In the genomic region with DNA sequence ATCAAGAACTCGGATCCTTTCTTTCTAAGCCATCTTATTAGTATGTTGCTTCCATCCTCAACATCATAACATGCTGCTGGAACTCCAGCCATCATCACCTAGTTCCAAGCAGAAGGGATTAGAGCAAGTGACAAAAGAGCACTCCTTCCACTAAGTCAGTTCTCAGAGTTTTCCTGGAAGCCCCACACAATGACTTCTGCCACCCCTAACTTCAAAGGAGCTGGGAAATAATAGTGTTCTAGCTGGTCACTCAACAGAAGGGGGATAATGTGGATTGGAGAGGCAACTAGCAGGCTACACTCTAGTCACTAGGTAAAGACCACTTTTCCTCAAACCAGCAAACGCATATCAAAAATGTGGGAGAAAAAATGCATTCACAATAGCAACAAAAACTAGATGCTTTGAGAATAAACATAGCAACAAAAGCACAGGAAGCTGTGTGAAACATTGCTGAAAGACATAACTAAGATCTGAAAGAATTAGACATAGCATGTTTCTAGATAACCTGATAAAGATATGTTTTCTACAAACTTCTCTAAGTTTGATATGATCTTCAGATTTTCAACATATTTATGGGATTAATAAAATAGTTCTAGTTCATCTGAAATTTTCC, we compare ENCODE assay signal across 15 cellular contexts. TPM values are rescaled to one million over a fixed set of nuclear protein-coding genes. Genes with fewer than 3 reads are reported as not detected.
DNase-seq lines count a peak whose midpoint lies in the region; ATAC-seq and FAIRE-seq lines count a peak whose summit lies in the region.
"Had no signal": no experiment of that assay in that cellular context is flagged by ENCODE, and none has a peak within 500 bp of the region (broad histone marks: within the 10 kb centered on the region; RNA-seq: fewer than 3 reads in every experiment).

No MANE protein-coding gene starts in this region.

- H3K4me3 Mint-ChIP-seq in activated naive CD8-positive, alpha-beta T cell treated with anti-CD3 and anti-CD28 coated beads, Interleukin-2, amount 10 ng/mL, durations not matched to agents 7 days and 5 days = no peak overlapping the region
- H3K4me3 Mint-ChIP-seq in activated naive CD8-positive, alpha-beta T cell treated with anti-CD3 and anti-CD28 coated beads for 36 hours = no peak overlapping the region
- peak overlapping the region in 1 of 3 donors; percentile 15 for H3K4me3 Mint-ChIP-seq in T-cell
- H3K4me3 Mint-ChIP-seq in activated T-helper 2 cell treated with anti-CD3 and anti-CD28 coated beads, Interferon-gamma antibody, Interleukin-2, Interleukin-4, amounts not matched to agents 10 μg/mL and 5 μg/mL and 100 μg/mL, durations not matched to agents 14 hours and 24 hours and 36 hours (ENCODE audit: low read depth) = no peak overlapping the region

- H3K4me1 Mint-ChIP-seq in activated naive CD8-positive, alpha-beta T cell treated with anti-CD3 and anti-CD28 coated beads, Interleukin-2, amount 10 ng/mL, durations not matched to agents 7 days and 5 days = peaks cover 3% of the 10 kb centered on the region
- peaks cover 11% of the 10 kb centered on the region for H3K4me1 Mint-ChIP-seq in activated naive CD8-positive, alpha-beta T cell treated with anti-CD3 and anti-CD28 coated beads for 36 hours
- H3K4me1 Mint-ChIP-seq in T-cell = peaks cover 30 to 39% (median 36%) of the 10 kb centered on the region in 3 donors
- H3K4me1 Mint-ChIP-seq in activated T-helper 2 cell treated with anti-CD3 and anti-CD28 coated beads, Interferon-gamma antibody, Interleukin-2, Interleukin-4, amounts not matched to agents 10 μg/mL and 5 μg/mL and 100 μg/mL, durations not matched to agents 14 hours and 24 hours and 36 hours (ENCODE audit: low read depth) = peaks cover 12% of the 10 kb centered on the region

- H3K27ac Mint-ChIP-seq in activated naive CD8-positive, alpha-beta T cell treated with anti-CD3 and anti-CD28 coated beads, Interleukin-2, amount 10 ng/mL, durations not matched to agents 7 days and 5 days = peak overlapping the region; percentile 40
- no peak overlapping the region for H3K27ac Mint-ChIP-seq in activated naive CD8-positive, alpha-beta T cell treated with anti-CD3 and anti-CD28 coated beads for 36 hours
- peak overlapping the region; percentile 77 to 88 for H3K27ac Mint-ChIP-seq in T-cell
- H3K27ac Mint-ChIP-seq in activated T-helper 2 cell treated with anti-CD3 and anti-CD28 coated beads, Interferon-gamma antibody, Interleukin-2, Interleukin-4, amounts not matched to agents 10 μg/mL and 5 μg/mL and 100 μg/mL, durations not matched to agents 14 hours and 24 hours and 36 hours = peak overlapping the region; percentile 21

- no peak for DNase-seq in activated naive CD8-positive, alpha-beta T cell treated with anti-CD3 and anti-CD28 coated beads, Interleukin-2, amount 10 ng/mL, durations not matched to agents 7 days and 5 days
- DNase-seq in activated naive CD8-positive, alpha-beta T cell treated with anti-CD3 and anti-CD28 coated beads for 36 hours = no peak
- no peak for DNase-seq in T-cell
- no peak for DNase-seq in activated T-helper 2 cell treated with anti-CD3 and anti-CD28 coated beads, Interferon-gamma antibody, Interleukin-2, Interleukin-4, amounts not matched to agents 10 μg/mL and 5 μg/mL and 100 μg/mL, durations not matched to agents 14 hours and 24 hours and 36 hours (ENCODE audit: low spot score)
- no peak for DNase-seq in COLO829 (ENCODE audit: low spot score)
- no peak for DNase-seq in NCI-H82 treated with DMSO at 0.1 percent for 48 hours (lab: John Stamatoyannopoulos, UW; ENCODE audit: unreplicated experiment)
- DNase-seq in urothelium cell line (ENCODE audit: low spot score) = no peak
- DNase-seq: H7; KG1; NCI-H1048; NCI-H226; NCI-H526; NK-92 treated with Interleukin-12 subunit alpha and Interleukin-12 subunit beta, amount 100 ng/mL, for 24 hours; OCI-M1 had no signal

- POLR2A ChIA-PET in activated naive CD8-positive, alpha-beta T cell treated with anti-CD3 and anti-CD28 coated beads, Interleukin-2, amount 10 ng/mL, durations not matched to agents 7 days and 5 days (lab: Charles Lee) = interaction anchor here (0.6 kb wide), 1 partner anchor 143 kb away, joined by 3 read pairs; no protein-coding TSS in a partner anchor
- POLR2A ChIA-PET in T-cell (lab: Charles Lee) = interaction anchor here in 1 of 2 donors (0.6 kb wide), 2 partner anchors 25 to 216 kb away, joined by 3 to 5 read pairs; no protein-coding TSS in a partner anchor

- intact Hi-C loops in activated T-helper 2 cell treated with anti-CD3 and anti-CD28 coated beads, Interferon-gamma antibody, Interleukin-2, Interleukin-4, amounts not matched to agents 10 μg/mL and 5 μg/mL and 100 μg/mL, durations not matched to agents 14 hours and 24 hours and 36 hours (cut with micrococcal nuclease) = no loop called here

- peaks cover 43% of the 10 kb centered on the region for H3K36me3 Mint-ChIP-seq in activated naive CD8-positive, alpha-beta T cell treated with anti-CD3 and anti-CD28 coated beads, Interleukin-2, amount 10 ng/mL, durations not matched to agents 7 days and 5 days
- peaks cover 17% of the 10 kb centered on the region for H3K36me3 Mint-ChIP-seq in activated naive CD8-positive, alpha-beta T cell treated with anti-CD3 and anti-CD28 coated beads for 36 hours
- H3K36me3 Mint-ChIP-seq in T-cell = peaks cover 51% of the 10 kb centered on the region
- peaks cover 52% of the 10 kb centered on the region for H3K36me3 Mint-ChIP-seq in activated T-helper 2 cell treated with anti-CD3 and anti-CD28 coated beads, Interferon-gamma antibody, Interleukin-2, Interleukin-4, amounts not matched to agents 10 μg/mL and 5 μg/mL and 100 μg/mL, durations not matched to agents 14 hours and 24 hours and 36 hours (ENCODE audit: low read depth)

- no peak for FAIRE-seq in urothelium cell line (lab: Jason Lieb, UNC)
- FAIRE-seq: GM18507 had no signal

- H3K27me3 Mint-ChIP-seq in activated naive CD8-positive, alpha-beta T cell treated with anti-CD3 and anti-CD28 coated beads, Interleukin-2, amount 10 ng/mL, durations not matched to agents 7 days and 5 days = no peaks in the 10 kb centered on the region
- no peaks in the 10 kb centered on the region for H3K27me3 Mint-ChIP-seq in activated naive CD8-positive, alpha-beta T cell treated with anti-CD3 and anti-CD28 coated beads for 36 hours
- no peaks in the 10 kb centered on the region for H3K27me3 Mint-ChIP-seq in T-cell
- H3K27me3 Mint-ChIP-seq in activated T-helper 2 cell treated with anti-CD3 and anti-CD28 coated beads, Interferon-gamma antibody, Interleukin-2, Interleukin-4, amounts not matched to agents 10 μg/mL and 5 μg/mL and 100 μg/mL, durations not matched to agents 14 hours and 24 hours and 36 hours (ENCODE audit: low read depth) = no peaks in the 10 kb centered on the region

- CTCF ChIA-PET in T-cell (lab: Charles Lee) = no interaction called here

- no peak for ATAC-seq in activated naive CD8-positive, alpha-beta T cell treated with anti-CD3 and anti-CD28 coated beads, Interleukin-2, amount 10 ng/mL, durations not matched to agents 7 days and 5 days (ENCODE audit: low read depth)
- ATAC-seq in T-cell (replicated peaks in 1 of 4) = peak in 2 of 4 experiments; percentile 26 to 49

- no peaks in the 10 kb centered on the region for H3K9me3 Mint-ChIP-seq in activated naive CD8-positive, alpha-beta T cell treated with anti-CD3 and anti-CD28 coated beads, Interleukin-2, amount 10 ng/mL, durations not matched to agents 7 days and 5 days
- peaks cover 3% of the 10 kb centered on the region for H3K9me3 Mint-ChIP-seq in activated naive CD8-positive, alpha-beta T cell treated with anti-CD3 and anti-CD28 coated beads for 36 hours
- no peaks in the 10 kb centered on the region for H3K9me3 Mint-ChIP-seq in T-cell
- H3K9me3 Mint-ChIP-seq in activated T-helper 2 cell treated with anti-CD3 and anti-CD28 coated beads, Interferon-gamma antibody, Interleukin-2, Interleukin-4, amounts not matched to agents 10 μg/mL and 5 μg/mL and 100 μg/mL, durations not matched to agents 14 hours and 24 hours and 36 hours = no peaks in the 10 kb centered on the region

RNA-seq across cellular contexts. Expression of a gene that starts 39.5 kb away (rescaled TPM):
- total RNA-seq in activated naive CD8-positive, alpha-beta T cell treated with anti-CD3 and anti-CD28 coated beads, Interleukin-2, amount 10 ng/mL, durations not matched to agents 7 days and 5 days = 10 to 100 TPM; 88.0 to 92.0 TPM
- 100 to 1,000 TPM; 107 to 110 TPM for total RNA-seq in activated naive CD8-positive, alpha-beta T cell treated with anti-CD3 and anti-CD28 coated beads for 36 hours
- 10 to 100 TPM; 59.6 to 76.4 (median 72.6) TPM for total RNA-seq in T-cell
- total RNA-seq in activated T-helper 2 cell treated with anti-CD3 and anti-CD28 coated beads, Interferon-gamma antibody, Interleukin-2, Interleukin-4, amounts not matched to agents 10 μg/mL and 5 μg/mL and 100 μg/mL, durations not matched to agents 14 hours and 24 hours and 36 hours = 73.4 and 79.8 TPM in 2 replicates
